Comparison of ENCODE assay signal across 22 cellular contexts in genomic region chr5:51618234-51618633, GRCh38.
"Had no signal": no experiment of that assay in that cellular context is flagged by ENCODE, and none has a peak within 500 bp of the region (broad histone marks: within the 10 kb centered on the region; RNA-seq: fewer than 3 reads in every experiment).

No MANE protein-coding gene starts in this region.

- H3K27me3 ChIP-seq: gastroesophageal sphincter, tibial nerve had no signal

- FAIRE-seq: kidney, urothelium cell line had no signal

- H3K4me1 ChIP-seq: gastroesophageal sphincter, lower lobe of right lung, tibial nerve had no signal

- ATAC-seq: activated T-helper 17 cell treated with anti-CD3 and anti-CD28 coated beads, Interleukin-2, amount 50 U/mL, for 72 hours; gastroesophageal sphincter; left lobe of liver; lower lobe of right lung; naive thymus-derived CD8-positive, alpha-beta T cell had no signal

- H3K4me3 ChIP-seq: coronary artery, gastroesophageal sphincter, lower lobe of right lung, tibial nerve had no signal

- H3K36me3 ChIP-seq: gastroesophageal sphincter, lower lobe of right lung, tibial nerve had no signal

- H3K27ac ChIP-seq: coronary artery, epithelial cell of prostate, gastroesophageal sphincter, lower lobe of right lung, tibial nerve had no signal

- DNase-seq: activated CD8-positive, alpha-beta memory T cell treated with anti-CD3 and anti-CD28 coated beads for 24 hours; activated CD8-positive, alpha-beta memory T cell treated with anti-CD3 and anti-CD28 coated beads, Interleukin-2, amount 50 U/mL, for 4 hours; activated naive CD4-positive, alpha-beta T cell; activated T-cell treated with anti-CD3 and anti-CD28 coated beads, Interleukin-2, amount 50 U/mL, for 24 hours; cerebellar nuclear complex; endodermal cell; head of caudate nucleus; hypothalamus; kidney; lower lobe of right lung; naive thymus-derived CD8-positive, alpha-beta T cell; retina; stimulated activated CD4-positive, alpha-beta T cell treated with anti-CD3 and anti-CD28 coated beads, Interleukin-4, amount 100 ng/mL, for 1 hour; stimulated activated naive CD4-positive, alpha-beta T cell treated with Interleukin-2 at 50 U/mL for 16 hours; T-helper 1 cell had no signal

- H3K9me3 ChIP-seq: gastroesophageal sphincter, lower lobe of right lung, tibial nerve had no signal
